ENCODE assay signal across 37 cellular contexts in genomic region chr21:28794341-28794970, GRCh38.
DNase-seq lines count a peak whose midpoint lies in the region; ATAC-seq, FAIRE-seq and TF ChIP-seq lines count a peak whose summit lies in the region.
"Had no signal": no experiment of that assay in that cellular context is flagged by ENCODE, and none has a peak within 500 bp of the region (broad histone marks: within the 10 kb centered on the region; RNA-seq: fewer than 3 reads in every experiment).

No MANE protein-coding gene starts in this region.

- peak overlapping the region; percentile 43 for H2BK5ac ChIP-seq in trophoblast cell (ENCODE audit: low read depth, low read length, poor library complexity)

- H3K23ac ChIP-seq in trophoblast cell (ENCODE audit: low read length): no peak overlapping the region

- no peak overlapping the region for H3K4me3 ChIP-seq in fibroblast of pulmonary artery (replicated peaks; ENCODE audit: low read depth, low read length)
- no peak overlapping the region for H3K4me3 ChIP-seq in trophoblast cell (ENCODE audit: low read depth, low read length)
- no peak overlapping the region for H3K4me3 ChIP-seq in H7 (ENCODE audit: insufficient read depth, low read depth, low read length)
- H3K4me3 ChIP-seq: lower lobe of right lung, pancreas, Peyer's patch, skin epidermis had no signal

- ATAC-seq in HG02840 (IDR thresholded peaks at IDR 0.05; ENCODE audit: low FRiP score, unreplicated experiment): no peak
- ATAC-seq: foreskin keratinocyte; lower lobe of right lung; pancreas; stimulated activated naive B cell treated with anti-CD40 and anti-IgM and Interleukin-4, amounts not matched to agents 10 μg/mL and 1 μg/mL and 100 μg/mL, for 72 hours; WTC11 had no signal

- H3K4me2 ChIP-seq in trophoblast cell (ENCODE audit: low read length): no peak overlapping the region

- H3K4ac ChIP-seq in trophoblast cell (ENCODE audit: low read depth, low read length): no peak overlapping the region

- no peaks in the 10 kb centered on the region for H3K27me3 ChIP-seq in trophoblast cell (ENCODE audit: insufficient read depth, low read length)
- H3K27me3 ChIP-seq in H7 (ENCODE audit: control insufficient read depth, insufficient read depth, low read length): no peaks in the 10 kb centered on the region
- H3K27me3 ChIP-seq: pancreas, Peyer's patch had no signal

- H3K36me3 ChIP-seq in trophoblast cell (ENCODE audit: control insufficient read depth in 1 of 2, insufficient read depth in 2 of 2, low read length in 2 of 2) (no peaks in the 10 kb centered on the region), H7 (replicated peaks; ENCODE audit: control insufficient read depth, insufficient read depth, low read length) (no peaks in the 10 kb centered on the region)
- H3K36me3 ChIP-seq: lower lobe of right lung, pancreas, Peyer's patch had no signal

- H3K4me1 ChIP-seq in trophoblast cell (ENCODE audit: control insufficient read depth in 1 of 2, insufficient read depth in 2 of 2, low read length in 2 of 2): no peaks in the 10 kb centered on the region
- H3K4me1 ChIP-seq: foreskin keratinocyte, pancreas, Peyer's patch had no signal

- H2BK12ac ChIP-seq in trophoblast cell (ENCODE audit: low read length): no peak overlapping the region

- no peak overlapping the region for H3K4me3 Mint-ChIP-seq in T-helper 2 cell treated with Interferon-gamma antibody and Interleukin-4, amounts not matched to agents 5 μg/mL and 100 μg/mL, for 36 hours
- H3K4me3 Mint-ChIP-seq: activated CD4-positive, alpha-beta T cell treated with anti-CD3 and anti-CD28 coated beads, Interleukin-2, amount 10 ng/mL, durations not matched to agents 24 days and 14 days; activated naive CD4-positive, alpha-beta T cell treated with anti-CD3 and anti-CD28 coated beads, Interleukin-2, amount 50 U/mL, for 24 hours; nephron progenitor cell; stimulated activated naive B cell treated with anti-CD40 and anti-IgM and Interleukin-4, amounts not matched to agents 10 μg/mL and 1 μg/mL and 100 μg/mL, for 72 hours; WTC11 had no signal

- no CpG with 5 or more reads among the region's 4 CpGs for WGBS in trophoblast cell (ENCODE audit: extremely low coverage, insufficient coverage, insufficient read length)

- FAIRE-seq in G401.6 (lab: Jason Lieb, UNC) (peak; percentile 100), TTC549 (lab: Jason Lieb, UNC) (peak; percentile 98)
- FAIRE-seq: colon, GM18507, H1, pancreas had no signal

- no peak overlapping the region for H4K12ac ChIP-seq in trophoblast cell (ENCODE audit: low read depth, low read length)

- DNase-seq in fibroblast of pulmonary artery (ENCODE audit: low read depth): peak; percentile 46
- DNase-seq in trophoblast cell: peak; percentile 34 to 79
- no peak for DNase-seq in T-helper 2 cell treated with Interferon-gamma antibody and Interleukin-4, amounts not matched to agents 5 μg/mL and 100 μg/mL, for 36 hours (ENCODE audit: low spot score)
- DNase-seq in COLO829 (ENCODE audit: low spot score): no peak
- no peak for DNase-seq in H7
- DNase-seq: activated CD4-positive, alpha-beta T cell treated with anti-CD3 and anti-CD28 coated beads, Interleukin-2, amount 10 ng/mL, durations not matched to agents 24 days and 14 days; activated CD8-positive, alpha-beta memory T cell treated with anti-CD3 and anti-CD28 coated beads for 24 hours; activated T-cell treated with anti-CD3 and anti-CD28 coated beads for 4 hours; amygdala; C1 segment of cervical spinal cord; DND-41; effector CD8-positive, alpha-beta T cell; erythroblast; KBM-7; lower lobe of right lung; NCI-H1105; NCI-H1930; NCI-H69; nephron progenitor cell; pancreas; Peyer's patch; retina; SIG-M5; stimulated activated naive B cell treated with anti-CD40 and anti-IgM and Interleukin-4, amounts not matched to agents 10 μg/mL and 1 μg/mL and 100 μg/mL, for 72 hours; SW 1271; T-helper 9 cell had no signal

- TF ChIP-seq CTCF in fibroblast of pulmonary artery (IDR thresholded peaks at IDR 0.05; ENCODE audit: low read length, missing control alignments): no peak

- no peaks in the 10 kb centered on the region for H3K27me3 Mint-ChIP-seq in T-helper 2 cell treated with Interferon-gamma antibody and Interleukin-4, amounts not matched to agents 5 μg/mL and 100 μg/mL, for 36 hours (ENCODE audit: low read depth)
- H3K27me3 Mint-ChIP-seq: activated CD4-positive, alpha-beta T cell treated with anti-CD3 and anti-CD28 coated beads, Interleukin-2, amount 10 ng/mL, durations not matched to agents 24 days and 14 days; activated naive CD4-positive, alpha-beta T cell treated with anti-CD3 and anti-CD28 coated beads, Interleukin-2, amount 50 U/mL, for 24 hours; stimulated activated naive B cell treated with anti-CD40 and anti-IgM and Interleukin-4, amounts not matched to agents 10 μg/mL and 1 μg/mL and 100 μg/mL, for 72 hours had no signal

- no peak overlapping the region for H3K9ac ChIP-seq in trophoblast cell (ENCODE audit: low read length)

- H3K9me3 Mint-ChIP-seq in T-helper 2 cell treated with Interferon-gamma antibody and Interleukin-4, amounts not matched to agents 5 μg/mL and 100 μg/mL, for 36 hours: no peaks in the 10 kb centered on the region
- H3K9me3 Mint-ChIP-seq: activated naive CD4-positive, alpha-beta T cell treated with anti-CD3 and anti-CD28 coated beads, Interleukin-2, amount 50 U/mL, for 24 hours; activated T-helper 2 cell treated with anti-CD3 and anti-CD28 coated beads, Interferon-gamma antibody, Interleukin-2, Interleukin-4, amounts not matched to agents 10 μg/mL and 5 μg/mL and 100 μg/mL, durations not matched to agents 14 hours and 24 hours and 36 hours had no signal

- H3K36me3 Mint-ChIP-seq in T-helper 2 cell treated with Interferon-gamma antibody and Interleukin-4, amounts not matched to agents 5 μg/mL and 100 μg/mL, for 36 hours (ENCODE audit: low read depth): peaks cover 2% of the 10 kb centered on the region

- no peaks in the 10 kb centered on the region for H3K79me2 ChIP-seq in trophoblast cell (ENCODE audit: control insufficient read depth, insufficient read depth, low read length, poor library complexity)

- H4K91ac ChIP-seq in trophoblast cell (ENCODE audit: low read depth, low read length): peak overlapping the region; percentile 81

- no peak overlapping the region for H3K14ac ChIP-seq in trophoblast cell (ENCODE audit: low read length)

- H3K27ac ChIP-seq in trophoblast cell (ENCODE audit: low read depth, low read length): peak overlapping the region; percentile 78
- H3K27ac ChIP-seq: foreskin keratinocyte, lower lobe of right lung, pancreas, Peyer's patch, skin epidermis had no signal

- H3K18ac ChIP-seq in trophoblast cell (ENCODE audit: low read length): no peak overlapping the region

- H2BK120ac ChIP-seq in trophoblast cell (ENCODE audit: insufficient read depth, low read length, poor library complexity): no peak overlapping the region

- H2AFZ ChIP-seq in trophoblast cell (ENCODE audit: insufficient read depth, low read length, poor library complexity): no peak overlapping the region

- peaks cover 15% of the 10 kb centered on the region for H3K79me1 ChIP-seq in trophoblast cell (ENCODE audit: low read length)

- no peak overlapping the region for H2AK5ac ChIP-seq in trophoblast cell (ENCODE audit: low read length)

- H4K8ac ChIP-seq in trophoblast cell (ENCODE audit: low read depth, low read length): no peak overlapping the region

- peaks cover 5% of the 10 kb centered on the region for H3K4me1 Mint-ChIP-seq in T-helper 2 cell treated with Interferon-gamma antibody and Interleukin-4, amounts not matched to agents 5 μg/mL and 100 μg/mL, for 36 hours (ENCODE audit: low read depth)

- no peaks in the 10 kb centered on the region for H3K9me3 ChIP-seq in trophoblast cell (ENCODE audit: insufficient read depth, low read depth, low read length)
- H3K9me3 ChIP-seq: lower lobe of right lung, pancreas, Peyer's patch had no signal

- H3K27ac Mint-ChIP-seq in T-helper 2 cell treated with Interferon-gamma antibody and Interleukin-4, amounts not matched to agents 5 μg/mL and 100 μg/mL, for 36 hours: no peak overlapping the region
- H3K27ac Mint-ChIP-seq: activated CD4-positive, alpha-beta T cell treated with anti-CD3 and anti-CD28 coated beads, Interleukin-2, amount 10 ng/mL, durations not matched to agents 24 days and 14 days; activated naive CD4-positive, alpha-beta T cell treated with anti-CD3 and anti-CD28 coated beads, Interleukin-2, amount 50 U/mL, for 24 hours; activated T-helper 2 cell treated with anti-CD3 and anti-CD28 coated beads, Interferon-gamma antibody, Interleukin-2, Interleukin-4, amounts not matched to agents 10 μg/mL and 5 μg/mL and 100 μg/mL, durations not matched to agents 14 hours and 24 hours and 36 hours; stimulated activated naive B cell treated with anti-CD40 and anti-IgM and Interleukin-4, amounts not matched to agents 10 μg/mL and 1 μg/mL and 100 μg/mL, for 72 hours; WTC11 had no signal

Comparison
In these comparisons a context has a peak if more than half of its experiments do, and no peak if none do; other contexts are left out.
1. DNase-seq: peak in fibroblast of pulmonary artery (single experiment) and trophoblast cell (2 of 2); none in T-helper 2 cell treated with Interferon-gamma antibody and Interleukin-4, amounts not matched to agents 5 μg/mL and 100 μg/mL, for 36 hours (single experiment), COLO829 (single experiment) and H7 (single experiment).